ENCODE assay signal across 8 cellular contexts in the genomic region with DNA sequence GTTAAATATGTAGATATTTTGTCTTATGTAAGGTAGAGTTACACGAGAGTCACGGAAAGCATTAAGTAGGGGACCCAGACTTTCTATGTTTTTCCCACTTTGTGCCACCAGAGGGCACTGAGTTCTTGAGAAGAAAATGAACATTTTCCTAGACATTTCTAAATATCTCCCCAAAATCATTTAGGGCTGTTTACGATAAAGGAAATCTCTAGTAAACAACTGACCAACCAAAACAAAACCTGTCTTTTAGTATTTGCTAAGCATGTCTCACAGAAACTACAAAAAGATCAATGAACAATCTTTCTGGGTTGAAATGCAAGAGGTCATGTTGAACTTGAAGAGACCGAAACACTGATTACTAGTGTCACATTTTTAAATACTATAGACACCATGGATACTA.
DNase-seq lines count a peak whose midpoint lies in the region; ATAC-seq lines count a peak whose summit lies in the region.

No MANE protein-coding gene starts in this region.

- peak; percentile 51 for DNase-seq in AG20443 (ENCODE audit: low spot score)
- peak; percentile 45 for DNase-seq in GM03348 (ENCODE audit: low spot score)
- DNase-seq in NCI-H69 (lab: John Stamatoyannopoulos, UW), result peak; percentile 58
- DNase-seq in activated naive CD4-positive, alpha-beta T cell treated with anti-CD3 and anti-CD28 coated beads, Interleukin-2, amount 50 U/mL, for 16 hours, result peak; percentile 29
- DNase-seq in hippocampal formation (lab: John Stamatoyannopoulos, UW), result peak; percentile 4 to 42
- DNase-seq in stimulated activated CD4-positive, alpha-beta T cell treated with anti-CD3 and anti-CD28 coated beads, Interleukin-2, amount 100 ng/mL, for 4 hours (ENCODE audit: low read depth), result peak; percentile 32

- peak; percentile 86 for ATAC-seq in HG02642 (IDR thresholded peaks at IDR 0.05; ENCODE audit: poor library complexity, unreplicated experiment)
- ATAC-seq in HG03439 (IDR thresholded peaks at IDR 0.05; ENCODE audit: unreplicated experiment), result no peak
